Comparison of ENCODE assay signal across 19 cellular contexts in the genomic region with DNA sequence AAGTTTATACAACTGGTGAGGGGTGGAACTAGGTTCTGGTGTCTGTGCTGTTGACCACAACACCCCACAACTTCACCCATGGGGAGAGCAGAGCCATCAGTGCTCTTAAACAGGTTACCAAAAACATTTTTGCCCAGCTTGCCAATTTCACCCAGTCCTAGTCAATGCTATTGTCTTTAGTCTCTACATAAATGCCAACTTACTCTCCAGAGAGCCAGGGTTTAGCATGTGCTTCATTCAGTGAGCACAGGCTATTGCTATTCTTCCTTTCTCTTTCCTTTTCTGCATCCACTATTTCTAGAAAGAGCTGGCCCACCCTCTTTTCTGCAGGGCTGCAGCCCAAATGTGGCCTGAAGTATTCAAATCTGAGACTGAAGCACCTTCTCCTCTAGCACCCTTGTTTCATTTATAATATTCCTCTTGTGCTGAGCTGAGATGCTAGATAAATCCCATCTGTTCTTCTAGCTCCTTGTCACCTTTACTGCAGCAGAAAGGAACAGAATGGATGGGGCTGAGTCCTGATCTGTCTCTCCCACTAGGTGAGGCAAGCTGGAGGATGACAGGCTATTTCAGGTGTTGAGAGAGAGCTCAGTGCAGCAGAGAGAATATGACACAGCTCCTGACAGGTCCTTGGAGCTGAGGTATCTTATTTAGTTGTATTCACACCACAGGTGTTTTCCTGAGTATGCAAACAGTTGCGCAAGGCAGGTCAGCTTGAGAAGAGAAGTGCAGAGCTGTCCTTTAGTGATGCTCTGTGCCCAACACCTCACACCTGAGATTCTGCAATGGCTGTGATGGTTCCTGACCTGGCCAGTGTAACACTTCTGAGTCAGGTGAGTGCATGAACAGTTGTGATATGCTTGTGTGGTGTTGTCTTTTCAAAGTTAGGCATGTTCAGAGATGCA.
DNase-seq lines count a peak whose midpoint lies in the region; ATAC-seq and TF ChIP-seq lines count a peak whose summit lies in the region.
"Had no signal": no experiment of that assay in that cellular context is flagged by ENCODE, and none has a peak within 500 bp of the region (broad histone marks: within the 10 kb centered on the region; RNA-seq: fewer than 3 reads in every experiment).

No MANE protein-coding gene starts in this region.

- H3K27me3 ChIP-seq in H7 (ENCODE audit: control insufficient read depth, insufficient read depth, low read length) (no peaks in the 10 kb centered on the region), left lung (no peaks in the 10 kb centered on the region), Caco-2 (replicated peaks; ENCODE audit: control insufficient read depth, insufficient read depth, low read length) (no peaks in the 10 kb centered on the region)

- H3K4me3 Mint-ChIP-seq in stimulated activated memory B cell treated with anti-CD40 and anti-IgM and Interleukin-4, amounts not matched to agents 10 μg/mL and 1 μg/mL and 100 μg/mL, for 72 hours, result no peak overlapping the region
- no peak overlapping the region for H3K4me3 Mint-ChIP-seq in Caco-2 (ENCODE audit: unreplicated experiment)
- H3K4me3 Mint-ChIP-seq: CD4-positive, CD25-positive, alpha-beta regulatory T cell had no signal

- no peak overlapping the region for H3K4me3 ChIP-seq in H7 (ENCODE audit: insufficient read depth, low read depth, low read length)
- H3K4me3 ChIP-seq in left lung, result no peak overlapping the region
- H3K4me3 ChIP-seq in Caco-2 (ENCODE audit: low read depth, low read length), result no peak overlapping the region

- TF ChIP-seq CTCF in left lung (IDR thresholded peaks at IDR 0.05) (no peak), Caco-2 (IDR thresholded peaks at IDR 0.05; ENCODE audit: insufficient read depth in 1 of 2, low read depth in 1 of 2, low read length in 1 of 2, severe bottlenecking in 1 of 2, unreplicated experiment in 1 of 2) (no peak)

- no peak overlapping the region for H3K27ac Mint-ChIP-seq in stimulated activated memory B cell treated with anti-CD40 and anti-IgM and Interleukin-4, amounts not matched to agents 10 μg/mL and 1 μg/mL and 100 μg/mL, for 72 hours
- H3K27ac Mint-ChIP-seq in Caco-2 (ENCODE audit: unreplicated experiment), result no peak overlapping the region
- H3K27ac Mint-ChIP-seq: CD4-positive, CD25-positive, alpha-beta regulatory T cell had no signal

- H3K4me1 ChIP-seq in left lung (no peaks in the 10 kb centered on the region), Caco-2 (peaks cover 6% of the 10 kb centered on the region; the same call in 1 of the 2 replicates)
- H3K4me1 ChIP-seq: BE2C had no signal

- ATAC-seq in left lung, result peak; percentile 46
- ATAC-seq in stimulated activated memory B cell treated with anti-CD40 and anti-IgM and Interleukin-4, amounts not matched to agents 10 μg/mL and 1 μg/mL and 100 μg/mL, for 72 hours, result peak; percentile 39
- ATAC-seq: Panc1 had no signal

- H3K36me3 ChIP-seq in H7 (replicated peaks; ENCODE audit: control insufficient read depth, insufficient read depth, low read length) (no peaks in the 10 kb centered on the region), left lung (no peaks in the 10 kb centered on the region), Caco-2 (ENCODE audit: control insufficient read depth, insufficient read depth, low read length) (no peaks in the 10 kb centered on the region)
- H3K36me3 ChIP-seq: BE2C had no signal

- CTCF ChIA-PET in Caco-2 (lab: Charles Lee), result no interaction called here

- POLR2A ChIA-PET in Caco-2 (lab: Charles Lee), result no interaction called here

- peaks cover 5% of the 10 kb centered on the region for H3K9me3 Mint-ChIP-seq in stimulated activated memory B cell treated with anti-CD40 and anti-IgM and Interleukin-4, amounts not matched to agents 10 μg/mL and 1 μg/mL and 100 μg/mL, for 72 hours
- H3K9me3 Mint-ChIP-seq in Caco-2 (ENCODE audit: unreplicated experiment), result no peaks in the 10 kb centered on the region

- peak; percentile 10 for DNase-seq in H7
- peak; percentile 34 for DNase-seq in NCI-H69 (lab: John Stamatoyannopoulos, UW)
- no peak for DNase-seq in left lung
- DNase-seq in middle frontal gyrus (ENCODE audit: extremely low spot score, low spot score), result no peak
- no peak for DNase-seq in CD1c-positive myeloid dendritic cell (ENCODE audit: extremely low spot score)
- no peak for DNase-seq in Caco-2
- DNase-seq: BE2C; CD4-positive, CD25-positive, alpha-beta regulatory T cell; COR-L47; DMS 273 treated with DMSO at 0.1 percent for 48 hours; Karpas-422; NCI-H1694 treated with DMSO at 0.1 percent for 48 hours; NCI-H2081 treated with DMSO at 0.1 percent for 48 hours; NCI-H524; NCI-H82; SIG-M5; SK-N-SH had no signal

- no peaks in the 10 kb centered on the region for H3K4me1 Mint-ChIP-seq in stimulated activated memory B cell treated with anti-CD40 and anti-IgM and Interleukin-4, amounts not matched to agents 10 μg/mL and 1 μg/mL and 100 μg/mL, for 72 hours
- no peaks in the 10 kb centered on the region for H3K4me1 Mint-ChIP-seq in Caco-2 (ENCODE audit: low read depth, unreplicated experiment)

- intact Hi-C loops in left lung (cut with DNase I) (no loop called here), Caco-2 (cut with micrococcal nuclease; ENCODE audit: unreplicated experiment) (no loop called here)

- BruUV-seq in Caco-2 (replicated peaks; lab: Mats Ljungman, UMichigan), result no TSS peak

- no peak overlapping the region for H3K27ac ChIP-seq in left lung

- no peaks in the 10 kb centered on the region for H3K27me3 Mint-ChIP-seq in stimulated activated memory B cell treated with anti-CD40 and anti-IgM and Interleukin-4, amounts not matched to agents 10 μg/mL and 1 μg/mL and 100 μg/mL, for 72 hours
- peaks cover 7% of the 10 kb centered on the region for H3K27me3 Mint-ChIP-seq in Caco-2 (ENCODE audit: insufficient read depth, unreplicated experiment)
- H3K27me3 Mint-ChIP-seq: CD4-positive, CD25-positive, alpha-beta regulatory T cell had no signal

- H3K9me3 ChIP-seq in left lung (no peaks in the 10 kb centered on the region), Caco-2 (no peaks in the 10 kb centered on the region)
- H3K9me3 ChIP-seq: BE2C had no signal

- H3K36me3 Mint-ChIP-seq in stimulated activated memory B cell treated with anti-CD40 and anti-IgM and Interleukin-4, amounts not matched to agents 10 μg/mL and 1 μg/mL and 100 μg/mL, for 72 hours, result no peaks in the 10 kb centered on the region
- H3K36me3 Mint-ChIP-seq in Caco-2 (ENCODE audit: insufficient read depth, unreplicated experiment), result no peaks in the 10 kb centered on the region
- H3K36me3 Mint-ChIP-seq: CD4-positive, CD25-positive, alpha-beta regulatory T cell had no signal

Comparison
In these comparisons a context has a peak if more than half of its experiments do, and no peak if none do; other contexts are left out.
1. DNase-seq: peak in H7 (single experiment) and NCI-H69 (single experiment); none in left lung (0 of 2), middle frontal gyrus (single experiment), CD1c-positive myeloid dendritic cell (single experiment) and Caco-2 (0 of 2).